ENCODE assay signal across 1 cellular context in the genomic region with DNA sequence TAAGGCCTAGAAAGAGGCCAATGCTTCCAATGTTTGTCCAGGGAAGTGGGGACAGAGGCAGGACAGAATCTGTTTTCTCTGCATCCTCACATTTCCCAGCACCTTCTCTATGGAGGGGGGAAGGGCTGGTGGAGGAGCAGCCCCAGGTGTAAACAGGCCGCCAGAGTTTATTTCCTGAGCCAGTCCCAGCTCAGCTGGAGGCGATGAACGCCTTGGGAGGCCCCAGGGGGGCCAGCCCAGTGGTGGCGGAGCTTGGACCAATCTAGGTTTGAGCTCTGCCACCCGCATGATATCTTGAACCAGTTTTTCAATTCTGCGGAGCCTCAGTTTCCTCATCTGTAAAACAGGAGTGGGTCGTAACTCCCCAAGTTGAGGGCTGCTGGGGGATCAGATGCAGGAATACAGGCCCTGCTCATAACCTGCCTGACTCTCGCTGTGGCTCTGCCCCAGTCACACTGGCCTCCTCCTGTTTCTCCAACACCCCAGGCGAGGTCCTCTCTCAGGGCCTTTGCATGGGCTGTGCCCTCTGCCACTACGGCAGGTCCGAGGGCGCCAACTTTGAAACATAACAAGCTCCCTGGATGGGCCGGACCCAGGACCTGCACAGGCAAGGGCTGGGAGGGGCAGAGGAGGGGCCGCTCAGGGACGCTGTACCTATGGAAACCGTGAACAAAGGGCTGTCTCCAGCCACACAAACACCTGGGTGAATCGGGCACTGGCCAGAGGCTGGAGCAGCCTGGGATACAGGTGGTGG.
TF ChIP-seq lines count a peak whose summit lies in the region.

No MANE protein-coding gene starts in this region.

TF ChIP-seq in liver, 16 proteins besides CTCF, POLR2A, EP300 and RAD21 (continued from another document):
- TF ChIP-seq, protein P1, sequence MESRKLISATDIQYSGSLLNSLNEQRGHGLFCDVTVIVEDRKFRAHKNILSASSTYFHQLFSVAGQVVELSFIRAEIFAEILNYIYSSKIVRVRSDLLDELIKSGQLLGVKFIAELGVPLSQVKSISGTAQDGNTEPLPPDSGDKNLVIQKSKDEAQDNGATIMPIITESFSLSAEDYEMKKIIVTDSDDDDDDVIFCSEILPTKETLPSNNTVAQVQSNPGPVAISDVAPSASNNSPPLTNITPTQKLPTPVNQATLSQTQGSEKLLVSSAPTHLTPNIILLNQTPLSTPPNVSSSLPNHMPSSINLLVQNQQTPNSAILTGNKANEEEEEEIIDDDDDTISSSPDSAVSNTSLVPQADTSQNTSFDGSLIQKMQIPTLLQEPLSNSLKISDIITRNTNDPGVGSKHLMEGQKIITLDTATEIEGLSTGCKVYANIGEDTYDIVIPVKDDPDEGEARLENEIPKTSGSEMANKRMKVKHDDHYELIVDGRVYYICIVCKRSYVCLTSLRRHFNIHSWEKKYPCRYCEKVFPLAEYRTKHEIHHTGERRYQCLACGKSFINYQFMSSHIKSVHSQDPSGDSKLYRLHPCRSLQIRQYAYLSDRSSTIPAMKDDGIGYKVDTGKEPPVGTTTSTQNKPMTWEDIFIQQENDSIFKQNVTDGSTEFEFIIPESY (IDR thresholded peaks at IDR 0.05), result no peak
- TF ChIP-seq SP1 (IDR thresholded peaks at IDR 0.05), result no peak
- TF ChIP-seq JUND (IDR thresholded peaks at IDR 0.05), result no peak
- TF ChIP-seq YY1 (IDR thresholded peaks at IDR 0.05), result no peak
